8 cellular contexts compared by ENCODE assay signal in the genomic region with DNA sequence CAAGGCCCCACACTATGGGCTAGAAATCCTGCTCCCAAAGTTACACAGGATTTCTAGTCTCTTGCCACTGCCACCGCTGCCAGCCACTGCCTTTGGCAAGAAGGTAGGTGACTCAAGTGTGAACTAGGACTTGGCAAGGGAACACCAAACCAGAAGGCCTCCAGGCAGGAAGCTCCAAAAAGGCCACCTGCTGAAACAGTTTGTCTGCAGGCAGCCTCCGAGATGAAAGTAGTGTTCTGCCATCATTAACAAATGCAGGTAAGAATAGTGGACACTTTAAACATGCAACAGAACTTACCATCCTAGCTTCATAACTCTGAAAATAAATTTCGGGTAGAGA. TPM values are rescaled to one million over a fixed set of nuclear protein-coding genes. Genes with fewer than 3 reads are reported as not detected.
DNase-seq lines count a peak whose midpoint lies in the region; ATAC-seq and TF ChIP-seq lines count a peak whose summit lies in the region.

No MANE protein-coding gene starts in this region.

- H3K4me3 ChIP-seq in neutrophil (ENCODE audit: low read depth in 1 of 2, low read length in 1 of 2) (peak overlapping the region; percentile 76 to 79), Caco-2 (ENCODE audit: low read depth, low read length) (no peak overlapping the region)

- peaks cover 4% of the 10 kb centered on the region for H3K4me1 Mint-ChIP-seq in Caco-2 (ENCODE audit: low read depth, unreplicated experiment)

- POLR2A ChIA-PET in Caco-2 (lab: Charles Lee): no interaction called here

- H3K27me3 ChIP-seq in neutrophil (no peaks in the 10 kb centered on the region), Caco-2 (replicated peaks; ENCODE audit: control insufficient read depth, insufficient read depth, low read length) (no peaks in the 10 kb centered on the region)

- no peaks in the 10 kb centered on the region for H3K36me3 ChIP-seq in neutrophil
- no peaks in the 10 kb centered on the region for H3K36me3 ChIP-seq in Caco-2 (ENCODE audit: control insufficient read depth, insufficient read depth, low read length)

- H3K27ac ChIP-seq in neutrophil: peak overlapping the region; percentile 99

- no peak for ATAC-seq in HG03342 (IDR thresholded peaks at IDR 0.05; ENCODE audit: unreplicated experiment)

- no peaks in the 10 kb centered on the region for H3K9me3 ChIP-seq in neutrophil
- no peaks in the 10 kb centered on the region for H3K9me3 ChIP-seq in Caco-2

- H3K4me1 ChIP-seq in neutrophil (ENCODE audit: control insufficient read depth in 1 of 2, insufficient read depth in 1 of 2, low read depth in 1 of 2, low read length in 1 of 2) (peaks cover 84 to 87% of the 10 kb centered on the region in 2 experiments), Caco-2 (peaks cover 7% of the 10 kb centered on the region; the same call in 1 of the 2 replicates)

- H3K9me3 Mint-ChIP-seq in Caco-2 (ENCODE audit: unreplicated experiment): no peaks in the 10 kb centered on the region

- H3K27me3 Mint-ChIP-seq in Caco-2 (ENCODE audit: insufficient read depth, unreplicated experiment): peaks cover 7% of the 10 kb centered on the region

- H3K27ac Mint-ChIP-seq in Caco-2 (ENCODE audit: unreplicated experiment): no peak overlapping the region

- no TSS peak for BruUV-seq in Caco-2 (replicated peaks; lab: Mats Ljungman, UMichigan)

- peak; percentile 8 for DNase-seq in COR-L47 (lab: John Stamatoyannopoulos, UW)
- DNase-seq in NCI-H2196 (lab: John Stamatoyannopoulos, UW; ENCODE audit: unreplicated experiment): peak; percentile 67
- peak; percentile 32 for DNase-seq in central memory CD4-positive, alpha-beta T cell
- no peak for DNase-seq in Caco-2
- no peak for DNase-seq in AG20443 (ENCODE audit: low spot score)
- DNase-seq in amniotic stem cell (lab: John Stamatoyannopoulos, UW): no peak

- no peaks in the 10 kb centered on the region for H3K36me3 Mint-ChIP-seq in Caco-2 (ENCODE audit: insufficient read depth, unreplicated experiment)

- intact Hi-C loops in Caco-2 (cut with micrococcal nuclease; ENCODE audit: unreplicated experiment): loop anchor here (2.0 kb wide), 1 partner anchor 194 kb away; no protein-coding TSS in a partner anchor

- H3K4me3 Mint-ChIP-seq in Caco-2 (ENCODE audit: unreplicated experiment): no peak overlapping the region

- no peak for TF ChIP-seq CTCF in neutrophil (IDR thresholded peaks at IDR 0.05)
- no peak for TF ChIP-seq CTCF in Caco-2 (IDR thresholded peaks at IDR 0.05; ENCODE audit: insufficient read depth in 1 of 2, low read depth in 1 of 2, low read length in 1 of 2, severe bottlenecking in 1 of 2, unreplicated experiment in 1 of 2)

- CTCF ChIA-PET in Caco-2 (lab: Charles Lee): no interaction called here

RNA-seq across cellular contexts. Expression of a gene that starts 3.9 kb away (rescaled TPM):
- 1.0 and 3.1 TPM in 2 replicates for total RNA-seq in Caco-2 (2022)

Comparison
In these comparisons a context has a peak if more than half of its experiments do, and no peak if none do; other contexts are left out.
1. DNase-seq: peak in COR-L47 (single experiment), NCI-H2196 (single experiment) and central memory CD4-positive, alpha-beta T cell (single experiment); none in Caco-2 (0 of 2), AG20443 (single experiment) and amniotic stem cell (single experiment).